In genomic region chr6:116088946-116089345, GRCh38 we compare ENCODE assay signal across 20 cellular contexts. TPM values are rescaled to one million over a fixed set of nuclear protein-coding genes. Genes with fewer than 3 reads are reported as not detected.
DNase-seq lines count a peak whose midpoint lies in the region; ATAC-seq, FAIRE-seq and TF ChIP-seq lines count a peak whose summit lies in the region.
"Had no signal": no experiment of that assay in that cellular context is flagged by ENCODE, and none has a peak within 500 bp of the region (broad histone marks: within the 10 kb centered on the region; RNA-seq: fewer than 3 reads in every experiment).

No MANE protein-coding gene starts in this region.

- TF ChIP-seq RAD21 in IMR-90 (IDR thresholded peaks at IDR 0.05; ENCODE audit: low read length), result no peak

- H4K20me1 ChIP-seq in IMR-90 (ENCODE audit: insufficient read depth, low read length) (no peaks in the 10 kb centered on the region), astrocyte (ENCODE audit: insufficient read depth, low read length) (no peaks in the 10 kb centered on the region), Karpas-422 (ENCODE audit: insufficient read depth, low read depth, low read length) (no peaks in the 10 kb centered on the region)

- H3K79me1 ChIP-seq in IMR-90 (ENCODE audit: low read depth in 1 of 2, low read length in 2 of 2), result 0 out of 4 replicates have a peak, but pooled peaks cover 0 to 4% of the 10 kb centered on the region in 2 experiments

- H3K9me3 ChIP-seq in IMR-90 (ENCODE audit: control insufficient read depth, insufficient read depth, low read length) (no peaks in the 10 kb centered on the region; the same call in 1 of the 2 replicates), astrocyte (ENCODE audit: insufficient read depth, low read depth, low read length) (no peaks in the 10 kb centered on the region), Karpas-422 (ENCODE audit: low read length) (no peaks in the 10 kb centered on the region)
- H3K9me3 ChIP-seq: Caco-2 had no signal

- CTCF ChIA-PET in IMR-90 (lab: Yijun Ruan, JAX) (no interaction called here), GM10248 (lab: Yijun Ruan, JAX) (interaction anchor here (0.9 to 6.3 kb wide), 5 partner anchors 8 to 77 kb away, joined by 3 to 50 read pairs (median 6); partner anchors contain the start of gene NT5DC1)
- CTCF ChIA-PET in activated CD4-positive, alpha-beta memory T cell treated with anti-CD3 and anti-CD28 coated beads, Interleukin-2, amount 10 ng/mL, durations not matched to agents 7 days and 5 days (lab: Charles Lee), result no interaction called here

- H3K27me3 Mint-ChIP-seq in astrocyte (ENCODE audit: low read depth, unreplicated experiment), result no peaks in the 10 kb centered on the region
- H3K27me3 Mint-ChIP-seq in activated CD4-positive, alpha-beta memory T cell treated with anti-CD3 and anti-CD28 coated beads, Interleukin-2, amount 10 ng/mL, durations not matched to agents 7 days and 5 days, result peaks cover 6% of the 10 kb centered on the region

- FAIRE-seq in astrocyte (lab: Jason Lieb, UNC), result no peak
- FAIRE-seq: H54 had no signal

- peaks cover 15% of the 10 kb centered on the region for H3K4me1 ChIP-seq in IMR-90 (ENCODE audit: control insufficient read depth, insufficient read depth, low read length)
- no peaks in the 10 kb centered on the region for H3K4me1 ChIP-seq in astrocyte (ENCODE audit: insufficient read depth, low read length)
- no peaks in the 10 kb centered on the region for H3K4me1 ChIP-seq in Karpas-422 (ENCODE audit: low read length)
- H3K4me1 ChIP-seq: Caco-2 had no signal

- 0 out of 2 replicates have a peak overlapping the region, but pooled peaks have one; percentile 5 for H3K23ac ChIP-seq in IMR-90 (ENCODE audit: low read depth, low read length)

- H3K9me3 Mint-ChIP-seq in astrocyte (ENCODE audit: unreplicated experiment), result no peaks in the 10 kb centered on the region
- no peaks in the 10 kb centered on the region for H3K9me3 Mint-ChIP-seq in activated CD4-positive, alpha-beta memory T cell treated with anti-CD3 and anti-CD28 coated beads, Interleukin-2, amount 10 ng/mL, durations not matched to agents 7 days and 5 days
- H3K9me3 Mint-ChIP-seq: CD8-positive, alpha-beta T cell had no signal

- H3K18ac ChIP-seq in IMR-90 (ENCODE audit: low read depth, low read length), result peak overlapping the region; percentile 95; the same call in 1 of the 2 replicates

- peak overlapping the region; percentile 93 for H2BK5ac ChIP-seq in IMR-90 (ENCODE audit: low read depth, low read length, poor library complexity, severe bottlenecking)

- H3K4me2 ChIP-seq in IMR-90 (ENCODE audit: low read depth, low read length) (no peak overlapping the region), astrocyte (ENCODE audit: low read length) (no peak overlapping the region), Karpas-422 (ENCODE audit: low read depth, low read length, poor library complexity, severe bottlenecking) (no peak overlapping the region)

- peak overlapping the region; percentile 77; the same call in 1 of the 2 replicates for H4K5ac ChIP-seq in IMR-90 (ENCODE audit: low read depth, low read length)

- DNase-seq in IMR-90, result peak; percentile 77
- DNase-seq in astrocyte (ENCODE audit: low read depth), result peak; percentile 57
- DNase-seq in fibroblast of peridontal ligament (ENCODE audit: extremely low read depth), result peak; percentile 34
- DNase-seq in Karpas-422, result no peak
- DNase-seq in activated CD4-positive, alpha-beta memory T cell treated with anti-CD3 and anti-CD28 coated beads, Interleukin-2, amount 10 ng/mL, durations not matched to agents 7 days and 5 days, result no peak
- DNase-seq in GM10248 (ENCODE audit: extremely low spot score), result no peak
- DNase-seq in foreskin fibroblast, result no peak
- DNase-seq: C1 segment of cervical spinal cord; Caco-2; CD8-positive, alpha-beta T cell; GF-D8; KBM-7; MM.1S; NCI-H2029; NCI-H526 treated with DMSO at 0.1 percent for 48 hours; SHP77 had no signal

- no TSS peak for BruUV-seq in IMR-90 (replicated peaks; lab: Mats Ljungman, UMichigan)

- 0 out of 2 replicates have a peak overlapping the region, but pooled peaks have one; percentile 1 for H3K4ac ChIP-seq in IMR-90 (ENCODE audit: low read depth, low read length)

- TF ChIP-seq CTCF in IMR-90 (conservative IDR thresholded peaks at IDR 0.05; ENCODE audit: low read depth, low read length) (no peak), astrocyte (IDR thresholded peaks at IDR 0.05; ENCODE audit: insufficient read depth, low read depth, low read length) (no peak), GM10248 (IDR thresholded peaks at IDR 0.05; ENCODE audit: control extremely low read depth, extremely low read depth, low read depth, missing control alignments) (no peak), foreskin fibroblast (IDR thresholded peaks at IDR 0.05; ENCODE audit: low read depth, low read length) (no peak)

- peaks cover 12% of the 10 kb centered on the region for H3K4me1 Mint-ChIP-seq in astrocyte (ENCODE audit: low read depth, unreplicated experiment)
- peaks cover 16% of the 10 kb centered on the region for H3K4me1 Mint-ChIP-seq in activated CD4-positive, alpha-beta memory T cell treated with anti-CD3 and anti-CD28 coated beads, Interleukin-2, amount 10 ng/mL, durations not matched to agents 7 days and 5 days

- H2BK15ac ChIP-seq in IMR-90 (ENCODE audit: low read depth, low read length), result peak overlapping the region; percentile 1; the same call in 1 of the 3 replicates

- peaks cover 6% of the 10 kb centered on the region for H3K9me1 ChIP-seq in IMR-90 (ENCODE audit: insufficient read depth, low read length)

- H2BK120ac ChIP-seq in IMR-90 (ENCODE audit: low read depth, low read length), result peak overlapping the region; percentile 71; the same call in 1 of the 2 replicates

- H3K27me3 ChIP-seq in IMR-90 (ENCODE audit: control insufficient read depth, insufficient read depth, low read length), result no peaks in the 10 kb centered on the region
- H3K27me3 ChIP-seq in astrocyte (ENCODE audit: insufficient read depth, low read length), result no peaks in the 10 kb centered on the region
- H3K27me3 ChIP-seq in Karpas-422 (ENCODE audit: low read length), result no peaks in the 10 kb centered on the region

- H3K27ac Mint-ChIP-seq in astrocyte (ENCODE audit: unreplicated experiment), result peak overlapping the region; percentile 10
- H3K27ac Mint-ChIP-seq in activated CD4-positive, alpha-beta memory T cell treated with anti-CD3 and anti-CD28 coated beads, Interleukin-2, amount 10 ng/mL, durations not matched to agents 7 days and 5 days, result no peak overlapping the region
- H3K27ac Mint-ChIP-seq: CD8-positive, alpha-beta T cell had no signal

- H2AFZ ChIP-seq in IMR-90 (replicated peaks; ENCODE audit: low read length, poor library complexity), result no peak overlapping the region
- no peak overlapping the region for H2AFZ ChIP-seq in astrocyte (ENCODE audit: low read depth, low read length)
- H2AFZ ChIP-seq in Karpas-422 (ENCODE audit: low read length), result no peak overlapping the region

- H3K14ac ChIP-seq in IMR-90 (replicated peaks; ENCODE audit: low read depth, low read length), result no peak overlapping the region

- no peak overlapping the region for H3K4me3 Mint-ChIP-seq in astrocyte (ENCODE audit: unreplicated experiment)
- H3K4me3 Mint-ChIP-seq in activated CD4-positive, alpha-beta memory T cell treated with anti-CD3 and anti-CD28 coated beads, Interleukin-2, amount 10 ng/mL, durations not matched to agents 7 days and 5 days, result no peak overlapping the region
- H3K4me3 Mint-ChIP-seq: CD8-positive, alpha-beta T cell had no signal

- no peak overlapping the region for H3K27ac ChIP-seq in IMR-90 (ENCODE audit: insufficient read depth, low read length)
- H3K27ac ChIP-seq in astrocyte (ENCODE audit: low read depth, low read length), result no peak overlapping the region
- H3K27ac ChIP-seq in Karpas-422 (ENCODE audit: low read length), result no peak overlapping the region
- H3K27ac ChIP-seq: RWPE1 had no signal

- H4K8ac ChIP-seq in IMR-90 (ENCODE audit: low read depth in 2 of 2, low read length in 2 of 2), result peak overlapping the region in 1 of 2 experiments; percentile 61; a peak in 1 of 4 replicates

- TF ChIP-seq POLR2A in IMR-90 (IDR thresholded peaks at IDR 0.05; ENCODE audit: low read depth, low read length), result no peak

- intact Hi-C loops in IMR-90 (cut with micrococcal nuclease), result no loop called here

- H3K4me3 ChIP-seq in IMR-90 (ENCODE audit: insufficient read depth, low read depth, low read length) (no peak overlapping the region), astrocyte (ENCODE audit: insufficient read depth, low read depth, low read length) (no peak overlapping the region), Karpas-422 (ENCODE audit: low read length) (no peak overlapping the region), foreskin fibroblast (ENCODE audit: low read depth in 1 of 2, low read length in 2 of 2) (no peak overlapping the region)

- H3K36me3 Mint-ChIP-seq in astrocyte (ENCODE audit: low read depth, unreplicated experiment), result no peaks in the 10 kb centered on the region
- no peaks in the 10 kb centered on the region for H3K36me3 Mint-ChIP-seq in activated CD4-positive, alpha-beta memory T cell treated with anti-CD3 and anti-CD28 coated beads, Interleukin-2, amount 10 ng/mL, durations not matched to agents 7 days and 5 days (ENCODE audit: low read depth)
- H3K36me3 Mint-ChIP-seq: CD8-positive, alpha-beta T cell had no signal

- peak; percentile 44 for ATAC-seq in IMR-90 (ENCODE audit: low read depth)
- ATAC-seq: CD8-positive, alpha-beta T cell had no signal

- POLR2A ChIA-PET in IMR-90 (lab: Charles Lee; ENCODE audit: unreplicated experiment) (no interaction called here), GM10248 (lab: Yijun Ruan, JAX) (no interaction called here)
- POLR2A ChIA-PET in activated CD4-positive, alpha-beta memory T cell treated with anti-CD3 and anti-CD28 coated beads, Interleukin-2, amount 10 ng/mL, durations not matched to agents 7 days and 5 days (lab: Charles Lee), result no interaction called here

- H3K56ac ChIP-seq in IMR-90 (ENCODE audit: extremely low read depth, insufficient read depth, low read length), result no peak overlapping the region

- H2AK5ac ChIP-seq in IMR-90 (ENCODE audit: low read depth, low read length), result no peak overlapping the region

- no peak overlapping the region for H4K91ac ChIP-seq in IMR-90 (ENCODE audit: insufficient read depth, low read depth, low read length)

- peak overlapping the region; percentile 85; the same call in 1 of the 2 replicates for H2BK20ac ChIP-seq in IMR-90 (ENCODE audit: low read depth, low read length)

- in situ Hi-C loops in IMR-90 (cut with MboI; ENCODE audit: low sequenced_read_pairs), result no loop called here

- no peak overlapping the region for H3K9ac ChIP-seq in IMR-90 (ENCODE audit: low read depth, low read length)
- no peak overlapping the region for H3K9ac ChIP-seq in astrocyte (ENCODE audit: low read length)
- no peak overlapping the region for H3K9ac ChIP-seq in Karpas-422 (ENCODE audit: low read length)

- dilution Hi-C loops in IMR-90 (cut with HindIII; ENCODE audit: low sequenced_read_pairs, unreplicated experiment), result no loop called here

- H3K79me2 ChIP-seq in astrocyte (ENCODE audit: insufficient read depth, low read length), result no peaks in the 10 kb centered on the region
- no peaks in the 10 kb centered on the region for H3K79me2 ChIP-seq in Karpas-422 (ENCODE audit: low read length)

- H3K36me3 ChIP-seq in IMR-90 (ENCODE audit: control insufficient read depth, insufficient read depth, low read length) (no peaks in the 10 kb centered on the region), astrocyte (ENCODE audit: insufficient read depth, low read length) (no peaks in the 10 kb centered on the region), Karpas-422 (ENCODE audit: insufficient read depth, low read length) (no peaks in the 10 kb centered on the region)

- H3K9me2 ChIP-seq in Karpas-422 (replicated peaks; ENCODE audit: insufficient read depth, low read length), result no peaks in the 10 kb centered on the region

- no peak overlapping the region for H2AK9ac ChIP-seq in IMR-90 (replicated peaks; ENCODE audit: low read depth, low read length, poor library complexity)

RNA-seq across cellular contexts. Expression of gene NT5DC1, which starts 11.7 kb away (rescaled TPM):
- total RNA-seq in IMR-90 (2012; rRNA removed), result 7.5 and 11.7 TPM in 2 replicates
- 12.0 and 16.8 TPM in 2 replicates for polyA plus RNA-seq in IMR-90 (2012; rRNA removed)
- 6.8 and 12.6 TPM in 2 replicates for polyA plus RNA-seq in IMR-90 (2012; cell fraction: cytosol; rRNA removed)
- 4.9 and 12.9 TPM in 2 replicates for polyA plus RNA-seq in IMR-90 (2012; cell fraction: nucleus; rRNA removed; ENCODE audit: low replicate concordance)
- total RNA-seq in astrocyte, result 26.7 and 29.7 TPM in 2 replicates
- total RNA-seq in Karpas-422 (2014; rRNA removed; shearing (Covaris generic); ENCODE audit: low replicate concordance), result 3.0 and 6.8 TPM in 2 replicates
- total RNA-seq in activated CD4-positive, alpha-beta memory T cell treated with anti-CD3 and anti-CD28 coated beads, Interleukin-2, amount 10 ng/mL, durations not matched to agents 7 days and 5 days, result 10 to 100 TPM; 48.3 to 49.4 TPM

RNA-seq across cellular contexts. Expression of gene FRK, which starts 28.3 kb away (rescaled TPM):
- under 0.01 TPM in 2 replicates for total RNA-seq in IMR-90 (2012; rRNA removed)
- polyA plus RNA-seq in IMR-90 (2012; rRNA removed), result under 0.01 and 0.02 TPM in 2 replicates
- polyA plus RNA-seq in IMR-90 (2012; cell fraction: cytosol; rRNA removed), result 0.01 TPM in 1 of 2 replicates, not detected in the other
- polyA plus RNA-seq in IMR-90 (2012; cell fraction: nucleus; rRNA removed; ENCODE audit: low replicate concordance), result 0.02 and 0.09 TPM in 2 replicates
- total RNA-seq in astrocyte, result 0.77 and 1.3 TPM in 2 replicates
- total RNA-seq in Karpas-422 (2014; rRNA removed; shearing (Covaris generic); ENCODE audit: low replicate concordance), result not detected in 2 replicates
- total RNA-seq in activated CD4-positive, alpha-beta memory T cell treated with anti-CD3 and anti-CD28 coated beads, Interleukin-2, amount 10 ng/mL, durations not matched to agents 7 days and 5 days, result under 1 TPM in 1 of 2 experiments, not detected in 1; 0.03 TPM

RNA-seq across cellular contexts. Expression of gene COL10A1, which starts 37.0 kb away (rescaled TPM):
- not detected in 2 replicates for total RNA-seq in IMR-90 (2012; rRNA removed)
- 0.05 and 0.70 TPM in 2 replicates for polyA plus RNA-seq in IMR-90 (2012; rRNA removed)
- polyA plus RNA-seq in IMR-90 (2012; cell fraction: cytosol; rRNA removed), result 0.01 TPM in 2 replicates
- not detected in 2 replicates for polyA plus RNA-seq in IMR-90 (2012; cell fraction: nucleus; rRNA removed; ENCODE audit: low replicate concordance)
- total RNA-seq in astrocyte, result 0.17 TPM in 1 of 2 replicates, not detected in the other
- not detected in 2 replicates for total RNA-seq in Karpas-422 (2014; rRNA removed; shearing (Covaris generic); ENCODE audit: low replicate concordance)
- total RNA-seq in activated CD4-positive, alpha-beta memory T cell treated with anti-CD3 and anti-CD28 coated beads, Interleukin-2, amount 10 ng/mL, durations not matched to agents 7 days and 5 days, result not detected
- total RNA-seq: A673; Caco-2; CD8-positive, alpha-beta T cell; HT-29 had no signal

Comparison
In these comparisons a context has a peak if more than half of its experiments do, and no peak if none do; other contexts are left out.
1. DNase-seq: peak in IMR-90 (single experiment), astrocyte (single experiment) and fibroblast of peridontal ligament (single experiment); none in Karpas-422 (single experiment), activated CD4-positive, alpha-beta memory T cell treated with anti-CD3 and anti-CD28 coated beads, Interleukin-2, amount 10 ng/mL, durations not matched to agents 7 days and 5 days (single experiment), GM10248 (single experiment) and foreskin fibroblast (0 of 2).